31 cellular contexts compared by ENCODE assay signal in the genomic region with DNA sequence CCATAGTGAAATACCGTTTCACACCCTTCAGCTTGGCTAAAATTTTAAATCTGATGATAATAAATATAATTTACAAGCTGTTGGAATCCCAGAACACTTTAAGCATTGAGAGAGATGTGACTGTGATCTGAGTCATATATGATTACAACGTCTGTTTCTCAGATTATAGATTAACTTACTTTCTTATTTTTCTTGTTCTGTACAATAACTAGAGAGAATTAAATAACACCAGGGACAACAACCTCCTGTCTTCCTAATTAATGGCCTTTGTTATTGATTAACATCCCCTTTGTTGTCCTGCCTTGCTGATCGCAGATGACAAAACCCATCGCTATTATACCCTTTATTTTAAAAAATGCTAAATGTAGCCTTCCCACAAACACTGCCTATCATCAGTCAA.
"Had no signal": no experiment of that assay in that cellular context is flagged by ENCODE, and none has a peak within 500 bp of the region (broad histone marks: within the 10 kb centered on the region; RNA-seq: fewer than 3 reads in every experiment).

No MANE protein-coding gene starts in this region.

- H3K4me3 Mint-ChIP-seq: activated CD4-positive, alpha-beta memory T cell treated with anti-CD3 and anti-CD28 coated beads, Interleukin-2, amount 10 ng/mL, durations not matched to agents 7 days and 5 days; activated CD4-positive, alpha-beta T cell treated with anti-CD3 and anti-CD28 coated beads, Interleukin-2, amount 10 ng/mL, durations not matched to agents 7 days and 5 days; activated naive CD4-positive, alpha-beta T cell treated with anti-CD3 and anti-CD28 coated beads, Interleukin-2, amount 50 U/mL, for 24 hours; activated naive CD8-positive, alpha-beta T cell treated with anti-CD3 and anti-CD28 coated beads, Interleukin-2, amount 50 U/mL, for 24 hours; activated T-cell treated with anti-CD3 and anti-CD28 coated beads, Interleukin-2, amount 50 U/mL, for 24 hours; dendritic cell treated with granulocyte-macrophage colony-stimulating factor and Interleukin-4, amounts not matched to agents 40 ng/mL and 50 ng/mL, for 4 days; endodermal cell; naive thymus-derived CD8-positive, alpha-beta T cell; neural crest cell; stimulated activated naive B cell treated with anti-CD40 and anti-IgM and Interleukin-4, amounts not matched to agents 10 μg/mL and 1 μg/mL and 100 μg/mL, for 72 hours; T-helper 2 cell treated with Interferon-gamma antibody and Interleukin-4, amounts not matched to agents 5 μg/mL and 100 μg/mL, for 36 hours had no signal

- H3K4me3 ChIP-seq: lower lobe of right lung, psoas muscle, right atrium auricular region, stomach, thyroid gland, upper lobe of right lung had no signal

- H3K27ac Mint-ChIP-seq: activated CD4-positive, alpha-beta memory T cell treated with anti-CD3 and anti-CD28 coated beads, Interleukin-2, amount 10 ng/mL, durations not matched to agents 7 days and 5 days; activated CD4-positive, alpha-beta T cell treated with anti-CD3 and anti-CD28 coated beads, Interleukin-2, amount 10 ng/mL, durations not matched to agents 7 days and 5 days; activated naive CD4-positive, alpha-beta T cell treated with anti-CD3 and anti-CD28 coated beads, Interleukin-2, amount 50 U/mL, for 24 hours; activated naive CD8-positive, alpha-beta T cell treated with anti-CD3 and anti-CD28 coated beads, Interleukin-2, amount 50 U/mL, for 24 hours; activated T-cell treated with anti-CD3 and anti-CD28 coated beads, Interleukin-2, amount 50 U/mL, for 24 hours; dendritic cell treated with granulocyte-macrophage colony-stimulating factor and Interleukin-4, amounts not matched to agents 40 ng/mL and 50 ng/mL, for 4 days; endodermal cell; stimulated activated naive B cell treated with anti-CD40 and anti-IgM and Interleukin-4, amounts not matched to agents 10 μg/mL and 1 μg/mL and 100 μg/mL, for 72 hours; T-helper 2 cell treated with Interferon-gamma antibody and Interleukin-4, amounts not matched to agents 5 μg/mL and 100 μg/mL, for 36 hours had no signal

- ATAC-seq: activated naive CD8-positive, alpha-beta T cell treated with anti-CD3 and anti-CD28 coated beads, Interleukin-2, amount 50 U/mL, for 24 hours; left lobe of liver; lower lobe of right lung; naive thymus-derived CD8-positive, alpha-beta T cell; psoas muscle; stimulated activated naive B cell treated with anti-CD40 and anti-IgM and Interleukin-4, amounts not matched to agents 10 μg/mL and 1 μg/mL and 100 μg/mL, for 72 hours; upper lobe of right lung had no signal

- DNase-seq: activated CD4-positive, alpha-beta memory T cell treated with anti-CD3 and anti-CD28 coated beads, Interleukin-2, amount 10 ng/mL, durations not matched to agents 7 days and 5 days; activated CD4-positive, alpha-beta T cell treated with anti-CD3 and anti-CD28 coated beads, Interleukin-2, amount 10 ng/mL, durations not matched to agents 7 days and 5 days; activated CD4-positive, CD25-positive, alpha-beta regulatory T cell treated with anti-CD3 and anti-CD28 coated beads, Interleukin-2, amount 50 U/mL, for 72 hours; activated CD8-positive, alpha-beta memory T cell treated with anti-CD3 and anti-CD28 coated beads, Interleukin-2, amount 50 U/mL, for 48 hours; activated naive CD8-positive, alpha-beta T cell treated with anti-CD3 and anti-CD28 coated beads, Interleukin-2, amount 50 U/mL, for 24 hours; activated T-cell treated with anti-CD3 and anti-CD28 coated beads, Interleukin-2, amount 50 U/mL, for 24 hours; amygdala; central memory CD4-positive, alpha-beta T cell; endodermal cell; head of caudate nucleus; hippocampal formation; lower lobe of right lung; mesenchymal stem cell; naive thymus-derived CD8-positive, alpha-beta T cell; nucleus accumbens; psoas muscle; stimulated activated CD4-positive, alpha-beta T cell treated with anti-CD3 and anti-CD28 coated beads, Interleukin-15, amount 100 ng/mL, for 24 hours; stimulated activated CD4-positive, alpha-beta T cell treated with anti-CD3 and anti-CD28 coated beads, Interleukin-2, amount 100 ng/mL, for 24 hours; stimulated activated naive B cell treated with anti-CD40 and anti-IgM and Interleukin-4, amounts not matched to agents 10 μg/mL and 1 μg/mL and 100 μg/mL, for 72 hours; stomach; T-helper 1 cell; thyroid gland; upper lobe of right lung; WERI-Rb-1 had no signal

- H3K27me3 ChIP-seq: right atrium auricular region, stomach, thyroid gland, upper lobe of right lung had no signal

- H3K9me3 ChIP-seq: thyroid gland had no signal

- H3K36me3 ChIP-seq: lower lobe of right lung, right atrium auricular region, stomach, thyroid gland, upper lobe of right lung, WERI-Rb-1 had no signal

- H3K9ac ChIP-seq: parathyroid adenoma had no signal

- H3K27ac ChIP-seq: lower lobe of right lung, parathyroid adenoma, psoas muscle, right atrium auricular region, thyroid gland, upper lobe of right lung, WERI-Rb-1 had no signal

- H2AFZ ChIP-seq: parathyroid adenoma had no signal

- H3K27me3 Mint-ChIP-seq: activated naive CD4-positive, alpha-beta T cell treated with anti-CD3 and anti-CD28 coated beads, Interleukin-2, amount 50 U/mL, for 24 hours; activated naive CD8-positive, alpha-beta T cell treated with anti-CD3 and anti-CD28 coated beads, Interleukin-2, amount 50 U/mL, for 24 hours; activated T-cell treated with anti-CD3 and anti-CD28 coated beads, Interleukin-2, amount 50 U/mL, for 24 hours; naive thymus-derived CD8-positive, alpha-beta T cell; stimulated activated naive B cell treated with anti-CD40 and anti-IgM and Interleukin-4, amounts not matched to agents 10 μg/mL and 1 μg/mL and 100 μg/mL, for 72 hours had no signal

- H3K4me1 ChIP-seq: psoas muscle, right atrium auricular region had no signal
